In genomic region chr21:33641339-33642026, GRCh38 we compare ENCODE assay signal across 8 cellular contexts. TPM values are rescaled to one million over a fixed set of nuclear protein-coding genes. Genes with fewer than 3 reads are reported as not detected.
DNase-seq lines count a peak whose midpoint lies in the region; ATAC-seq and TF ChIP-seq lines count a peak whose summit lies in the region.

Gene CRYZL1 (minus strand): TSS chr21:33641741. CDS start chr21:33631551, 10,190 bp downstream.

- peaks cover 27% of the 10 kb centered on the region for H3K27me3 Mint-ChIP-seq in activated CD4-positive, alpha-beta T cell treated with anti-CD3 and anti-CD28 coated beads, Interleukin-2, amount 10 ng/mL, durations not matched to agents 24 days and 14 days

- H3K27me3 ChIP-seq in BJ (ENCODE audit: control insufficient read depth, insufficient read depth, low read length) (no peaks in the 10 kb centered on the region), layer of hippocampus (ENCODE audit: control insufficient read depth, insufficient read depth, low read length) (no peaks in the 10 kb centered on the region)

- CTCF ChIA-PET in BJ (lab: Yijun Ruan, JAX): no interaction called here

- H3K9me3 Mint-ChIP-seq in activated CD4-positive, alpha-beta T cell treated with anti-CD3 and anti-CD28 coated beads, Interleukin-2, amount 10 ng/mL, durations not matched to agents 24 days and 14 days: no peaks in the 10 kb centered on the region

- peak within 1 kb of the TSS; percentile 94 for H3K27ac Mint-ChIP-seq in activated CD4-positive, alpha-beta T cell treated with anti-CD3 and anti-CD28 coated beads, Interleukin-2, amount 10 ng/mL, durations not matched to agents 24 days and 14 days

- H3K4me3 ChIP-seq in BJ (ENCODE audit: low read depth, low read length) (peak within 1 kb of the TSS; percentile 84), coronary artery (peak within 1 kb of the TSS; percentile 92)

- H3K4me1 Mint-ChIP-seq in activated CD4-positive, alpha-beta T cell treated with anti-CD3 and anti-CD28 coated beads, Interleukin-2, amount 10 ng/mL, durations not matched to agents 24 days and 14 days: peaks cover 20% of the 10 kb centered on the region

- no peak for TF ChIP-seq CTCF in BJ (IDR thresholded peaks at IDR 0.05; ENCODE audit: insufficient read depth, low read depth, low read length)
- no peak for TF ChIP-seq CTCF in coronary artery (IDR thresholded peaks at IDR 0.05)

- POLR2A ChIA-PET in BJ (lab: Charles Lee): interaction anchor here (0.5 kb wide), 1 partner anchor 122 kb away, joined by 3 read pairs; no protein-coding TSS in a partner anchor

- peaks cover 6% of the 10 kb centered on the region for H3K36me3 Mint-ChIP-seq in activated CD4-positive, alpha-beta T cell treated with anti-CD3 and anti-CD28 coated beads, Interleukin-2, amount 10 ng/mL, durations not matched to agents 24 days and 14 days (ENCODE audit: low read depth)

- H3K27ac ChIP-seq in coronary artery (peak within 1 kb of the TSS; percentile 87 to 96), layer of hippocampus (ENCODE audit: low read depth, low read length) (peak within 1 kb of the TSS; percentile 97)

- DNase-seq in BJ (ENCODE audit: low read depth): peak; percentile 97
- peak; percentile 98 for DNase-seq in NCI-H526 treated with DMSO at 0.1 percent for 48 hours (lab: John Stamatoyannopoulos, UW)
- DNase-seq in activated CD4-positive, alpha-beta T cell treated with anti-CD3 and anti-CD28 coated beads, Interleukin-2, amount 10 ng/mL, durations not matched to agents 24 days and 14 days: peak; percentile 100
- peak; percentile 100 for DNase-seq in coronary artery (ENCODE audit: low spot score)
- DNase-seq in stimulated activated CD4-positive, alpha-beta T cell treated with anti-CD3 and anti-CD28 coated beads, Interleukin-1b, Interleukin-23, amount 100 ng/mL, for 4 hours (ENCODE audit: low read depth in 2 of 2): peak; percentile 98 to 99

- intact Hi-C loops in activated CD4-positive, alpha-beta T cell treated with anti-CD3 and anti-CD28 coated beads, Interleukin-2, amount 10 ng/mL, durations not matched to agents 24 days and 14 days (cut with micrococcal nuclease): loop anchor here (1.0 to 5.0 kb wide), 8 partner anchors 53 to 973 kb away; partner anchors contain the start of genes ATP5PO, DNAJC28, DONSON and RCAN1

- H3K36me3 ChIP-seq in BJ (ENCODE audit: control insufficient read depth, insufficient read depth, low read length): no peaks in the 10 kb centered on the region

- ATAC-seq in GM19324 (IDR thresholded peaks at IDR 0.05; ENCODE audit: low FRiP score, unreplicated experiment) (peak; percentile 89), HG03469 (IDR thresholded peaks at IDR 0.05; ENCODE audit: unreplicated experiment) (peak; percentile 82)

- H3K4me3 Mint-ChIP-seq in activated CD4-positive, alpha-beta T cell treated with anti-CD3 and anti-CD28 coated beads, Interleukin-2, amount 10 ng/mL, durations not matched to agents 24 days and 14 days: peak within 1 kb of the TSS; percentile 88

RNA-seq across cellular contexts. Expression of gene CRYZL1, which starts in this region (rescaled TPM):
- 21.2 and 43.0 TPM in 2 replicates for polyA plus RNA-seq in BJ (2011; rRNA removed)
- 15.9 and 21.2 TPM in 2 replicates for polyA minus RNA-seq in BJ (2011; rRNA and poly(A)+ RNA removed)
- 26.3 and 34.8 TPM in 2 replicates for total RNA-seq in activated CD4-positive, alpha-beta T cell treated with anti-CD3 and anti-CD28 coated beads, Interleukin-2, amount 10 ng/mL, durations not matched to agents 24 days and 14 days

Comparison
In these comparisons a context has a peak if more than half of its experiments do, and no peak if none do; other contexts are left out.
1. Peak in every context shown above with its lines: DNase-seq, ATAC-seq, H3K4me3 ChIP-seq and H3K27ac ChIP-seq.